1 cellular context compared by ENCODE assay signal in the genomic region with DNA sequence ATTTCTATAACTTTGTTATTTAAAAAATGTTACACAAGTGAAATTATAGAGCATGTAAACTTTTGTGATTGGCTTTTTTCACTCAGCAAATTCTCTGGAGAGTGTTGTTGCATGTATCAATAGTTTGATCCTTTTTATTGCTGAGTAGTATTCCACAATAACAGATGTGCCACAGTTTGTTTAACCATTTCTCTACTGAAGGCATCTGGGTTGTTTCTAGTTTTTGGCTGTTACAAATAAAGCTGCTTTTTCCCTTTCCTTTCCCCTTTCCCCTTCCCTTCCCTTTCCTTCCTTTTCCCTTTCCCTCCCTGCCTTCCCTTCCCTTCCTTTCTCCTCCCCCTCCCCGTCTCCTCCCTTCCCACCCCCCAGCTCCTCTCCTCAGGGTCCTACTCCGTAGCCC.
A peak's percentile ranks its signal among the peaks of the same experiment; 100 is the strongest.
TF ChIP-seq lines count a peak whose summit lies in the region.

No MANE protein-coding gene starts in this region.

TF ChIP-seq in HepG2, 621 proteins besides CTCF, POLR2A, EP300 and RAD21:
- peak; percentile 67 for TF ChIP-seq HNRNPK (IDR thresholded peaks at IDR 0.05; ENCODE audit: low read depth, low read length, poor library complexity, severe bottlenecking)
- no peak for TF ChIP-seq TP53 (CRISPR knock-in tag; conservative IDR thresholded peaks at IDR 0.05)
- TF ChIP-seq PCBP2 (optimal IDR thresholded peaks at IDR 0.05; ENCODE audit: low read depth, low read length, poor library complexity, severe bottlenecking) = peak; percentile 77
